Comparison of ENCODE assay signal across 1 cellular context in the genomic region with DNA sequence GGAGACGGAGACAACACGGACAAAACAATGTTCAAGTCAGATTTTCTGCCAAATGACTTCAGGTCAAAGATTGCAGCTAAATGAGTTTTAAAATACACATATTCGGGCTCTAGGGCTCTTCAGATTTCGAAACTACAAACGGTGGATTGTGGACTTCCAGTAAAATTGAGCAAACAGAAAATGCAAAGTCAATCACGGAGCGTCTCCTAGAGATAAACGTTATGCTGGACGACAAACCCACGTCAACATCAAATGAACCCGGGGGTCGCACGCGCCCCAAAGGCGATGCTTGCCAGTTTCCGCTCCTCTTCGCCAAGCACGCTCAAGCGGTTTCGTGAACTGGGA.
TF ChIP-seq lines count a peak whose summit lies in the region.

No MANE protein-coding gene starts in this region.

TF ChIP-seq in H1, 55 proteins besides CTCF, POLR2A, EP300 and RAD21:
- no peak for TF ChIP-seq RXRA (IDR thresholded peaks at IDR 0.05; ENCODE audit: insufficient read depth, low read depth, low read length)
- TF ChIP-seq, protein P1, sequence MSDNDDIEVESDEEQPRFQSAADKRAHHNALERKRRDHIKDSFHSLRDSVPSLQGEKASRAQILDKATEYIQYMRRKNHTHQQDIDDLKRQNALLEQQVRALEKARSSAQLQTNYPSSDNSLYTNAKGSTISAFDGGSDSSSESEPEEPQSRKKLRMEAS (IDR thresholded peaks at IDR 0.05), result no peak
- TF ChIP-seq CHD2 (IDR thresholded peaks at IDR 0.05; ENCODE audit: low read length), result no peak
- TF ChIP-seq SAP30 (IDR thresholded peaks at IDR 0.05; ENCODE audit: insufficient read depth, insufficient replicate concordance, low read length), result no peak
- TF ChIP-seq, protein P2, sequence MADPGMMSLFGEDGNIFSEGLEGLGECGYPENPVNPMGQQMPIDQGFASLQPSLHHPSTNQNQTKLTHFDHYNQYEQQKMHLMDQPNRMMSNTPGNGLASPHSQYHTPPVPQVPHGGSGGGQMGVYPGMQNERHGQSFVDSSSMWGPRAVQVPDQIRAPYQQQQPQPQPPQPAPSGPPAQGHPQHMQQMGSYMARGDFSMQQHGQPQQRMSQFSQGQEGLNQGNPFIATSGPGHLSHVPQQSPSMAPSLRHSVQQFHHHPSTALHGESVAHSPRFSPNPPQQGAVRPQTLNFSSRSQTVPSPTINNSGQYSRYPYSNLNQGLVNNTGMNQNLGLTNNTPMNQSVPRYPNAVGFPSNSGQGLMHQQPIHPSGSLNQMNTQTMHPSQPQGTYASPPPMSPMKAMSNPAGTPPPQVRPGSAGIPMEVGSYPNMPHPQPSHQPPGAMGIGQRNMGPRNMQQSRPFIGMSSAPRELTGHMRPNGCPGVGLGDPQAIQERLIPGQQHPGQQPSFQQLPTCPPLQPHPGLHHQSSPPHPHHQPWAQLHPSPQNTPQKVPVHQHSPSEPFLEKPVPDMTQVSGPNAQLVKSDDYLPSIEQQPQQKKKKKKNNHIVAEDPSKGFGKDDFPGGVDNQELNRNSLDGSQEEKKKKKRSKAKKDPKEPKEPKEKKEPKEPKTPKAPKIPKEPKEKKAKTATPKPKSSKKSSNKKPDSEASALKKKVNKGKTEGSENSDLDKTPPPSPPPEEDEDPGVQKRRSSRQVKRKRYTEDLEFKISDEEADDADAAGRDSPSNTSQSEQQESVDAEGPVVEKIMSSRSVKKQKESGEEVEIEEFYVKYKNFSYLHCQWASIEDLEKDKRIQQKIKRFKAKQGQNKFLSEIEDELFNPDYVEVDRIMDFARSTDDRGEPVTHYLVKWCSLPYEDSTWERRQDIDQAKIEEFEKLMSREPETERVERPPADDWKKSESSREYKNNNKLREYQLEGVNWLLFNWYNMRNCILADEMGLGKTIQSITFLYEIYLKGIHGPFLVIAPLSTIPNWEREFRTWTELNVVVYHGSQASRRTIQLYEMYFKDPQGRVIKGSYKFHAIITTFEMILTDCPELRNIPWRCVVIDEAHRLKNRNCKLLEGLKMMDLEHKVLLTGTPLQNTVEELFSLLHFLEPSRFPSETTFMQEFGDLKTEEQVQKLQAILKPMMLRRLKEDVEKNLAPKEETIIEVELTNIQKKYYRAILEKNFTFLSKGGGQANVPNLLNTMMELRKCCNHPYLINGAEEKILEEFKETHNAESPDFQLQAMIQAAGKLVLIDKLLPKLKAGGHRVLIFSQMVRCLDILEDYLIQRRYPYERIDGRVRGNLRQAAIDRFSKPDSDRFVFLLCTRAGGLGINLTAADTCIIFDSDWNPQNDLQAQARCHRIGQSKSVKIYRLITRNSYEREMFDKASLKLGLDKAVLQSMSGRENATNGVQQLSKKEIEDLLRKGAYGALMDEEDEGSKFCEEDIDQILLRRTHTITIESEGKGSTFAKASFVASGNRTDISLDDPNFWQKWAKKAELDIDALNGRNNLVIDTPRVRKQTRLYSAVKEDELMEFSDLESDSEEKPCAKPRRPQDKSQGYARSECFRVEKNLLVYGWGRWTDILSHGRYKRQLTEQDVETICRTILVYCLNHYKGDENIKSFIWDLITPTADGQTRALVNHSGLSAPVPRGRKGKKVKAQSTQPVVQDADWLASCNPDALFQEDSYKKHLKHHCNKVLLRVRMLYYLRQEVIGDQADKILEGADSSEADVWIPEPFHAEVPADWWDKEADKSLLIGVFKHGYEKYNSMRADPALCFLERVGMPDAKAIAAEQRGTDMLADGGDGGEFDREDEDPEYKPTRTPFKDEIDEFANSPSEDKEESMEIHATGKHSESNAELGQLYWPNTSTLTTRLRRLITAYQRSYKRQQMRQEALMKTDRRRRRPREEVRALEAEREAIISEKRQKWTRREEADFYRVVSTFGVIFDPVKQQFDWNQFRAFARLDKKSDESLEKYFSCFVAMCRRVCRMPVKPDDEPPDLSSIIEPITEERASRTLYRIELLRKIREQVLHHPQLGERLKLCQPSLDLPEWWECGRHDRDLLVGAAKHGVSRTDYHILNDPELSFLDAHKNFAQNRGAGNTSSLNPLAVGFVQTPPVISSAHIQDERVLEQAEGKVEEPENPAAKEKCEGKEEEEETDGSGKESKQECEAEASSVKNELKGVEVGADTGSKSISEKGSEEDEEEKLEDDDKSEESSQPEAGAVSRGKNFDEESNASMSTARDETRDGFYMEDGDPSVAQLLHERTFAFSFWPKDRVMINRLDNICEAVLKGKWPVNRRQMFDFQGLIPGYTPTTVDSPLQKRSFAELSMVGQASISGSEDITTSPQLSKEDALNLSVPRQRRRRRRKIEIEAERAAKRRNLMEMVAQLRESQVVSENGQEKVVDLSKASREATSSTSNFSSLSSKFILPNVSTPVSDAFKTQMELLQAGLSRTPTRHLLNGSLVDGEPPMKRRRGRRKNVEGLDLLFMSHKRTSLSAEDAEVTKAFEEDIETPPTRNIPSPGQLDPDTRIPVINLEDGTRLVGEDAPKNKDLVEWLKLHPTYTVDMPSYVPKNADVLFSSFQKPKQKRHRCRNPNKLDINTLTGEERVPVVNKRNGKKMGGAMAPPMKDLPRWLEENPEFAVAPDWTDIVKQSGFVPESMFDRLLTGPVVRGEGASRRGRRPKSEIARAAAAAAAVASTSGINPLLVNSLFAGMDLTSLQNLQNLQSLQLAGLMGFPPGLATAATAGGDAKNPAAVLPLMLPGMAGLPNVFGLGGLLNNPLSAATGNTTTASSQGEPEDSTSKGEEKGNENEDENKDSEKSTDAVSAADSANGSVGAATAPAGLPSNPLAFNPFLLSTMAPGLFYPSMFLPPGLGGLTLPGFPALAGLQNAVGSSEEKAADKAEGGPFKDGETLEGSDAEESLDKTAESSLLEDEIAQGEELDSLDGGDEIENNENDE (IDR thresholded peaks at IDR 0.05; ENCODE audit: insufficient replicate concordance, low read length), result no peak
- TF ChIP-seq FOSL1 (IDR thresholded peaks at IDR 0.05; ENCODE audit: insufficient read depth, low read depth, low read length), result no peak
- TF ChIP-seq POLR2AphosphoS5 (IDR thresholded peaks at IDR 0.05; ENCODE audit: low read depth, low read length), result no peak
- no peak for TF ChIP-seq BCL11A (IDR thresholded peaks at IDR 0.05; ENCODE audit: low read depth in 2 of 2, low read length in 2 of 2)
- TF ChIP-seq GTF2F1 (IDR thresholded peaks at IDR 0.05; ENCODE audit: borderline replicate concordance, low read depth, low read length), result no peak
- no peak for TF ChIP-seq ASH2L (IDR thresholded peaks at IDR 0.05; ENCODE audit: low read length)
- TF ChIP-seq SP1 (IDR thresholded peaks at IDR 0.05; ENCODE audit: low read depth, low read length), result no peak
